ENCODE assay signal across 31 cellular contexts in genomic region chr2:136149011-136149410, GRCh38. TPM values are rescaled to one million over a fixed set of nuclear protein-coding genes. Genes with fewer than 3 reads are reported as not detected.
"Had no signal": no experiment of that assay in that cellular context is flagged by ENCODE, and none has a peak within 500 bp of the region (broad histone marks: within the 10 kb centered on the region; RNA-seq: fewer than 3 reads in every experiment).

No MANE protein-coding gene starts in this region.

- H3K9me3 Mint-ChIP-seq: activated B cell treated with CpG ODN at 0.5 μM for 24 hours; activated T-cell treated with anti-CD3 and anti-CD28 coated beads, Interleukin-2, amount 50 U/mL, for 24 hours; activated T-helper 17 cell treated with anti-CD3 and anti-CD28 coated beads, Interleukin-2, amount 50 U/mL, for 72 hours; central memory CD8-positive, alpha-beta T cell; effector memory CD8-positive, alpha-beta T cell; T-helper 2 cell treated with Interferon-gamma antibody and Interleukin-4, amounts not matched to agents 5 μg/mL and 100 μg/mL, for 36 hours had no signal

- H3K27ac Mint-ChIP-seq: activated B cell treated with CpG ODN at 0.5 μM for 24 hours; activated CD8-positive, alpha-beta memory T cell treated with anti-CD3 and anti-CD28 coated beads, Interleukin-2, amount 10 ng/mL, durations not matched to agents 7 days and 5 days; activated CD8-positive, alpha-beta T cell treated with anti-CD3 and anti-CD28 coated beads for 36 hours; activated naive CD8-positive, alpha-beta T cell; activated T-cell treated with anti-CD3 and anti-CD28 coated beads, Interleukin-2, amount 50 U/mL, for 24 hours; activated T-helper 17 cell treated with anti-CD3 and anti-CD28 coated beads, Interleukin-2, amount 50 U/mL, for 72 hours; dendritic cell treated with granulocyte-macrophage colony-stimulating factor and Interleukin-4, amounts not matched to agents 40 ng/mL and 50 ng/mL, for 4 days; effector memory CD8-positive, alpha-beta T cell; T-helper 17 cell; T-helper 2 cell treated with Interferon-gamma antibody and Interleukin-4, amounts not matched to agents 5 μg/mL and 100 μg/mL, for 36 hours had no signal

- H3K27me3 Mint-ChIP-seq: activated B cell treated with CpG ODN at 0.5 μM for 24 hours; activated CD8-positive, alpha-beta T cell treated with anti-CD3 and anti-CD28 coated beads for 36 hours; activated naive CD8-positive, alpha-beta T cell; activated T-cell treated with anti-CD3 and anti-CD28 coated beads, Interleukin-2, amount 50 U/mL, for 24 hours; central memory CD8-positive, alpha-beta T cell; effector memory CD8-positive, alpha-beta T cell; T-helper 17 cell had no signal

- H3K36me3 Mint-ChIP-seq: activated CD8-positive, alpha-beta memory T cell treated with anti-CD3 and anti-CD28 coated beads, Interleukin-2, amount 10 ng/mL, durations not matched to agents 7 days and 5 days had no signal

- DNase-seq: activated B cell treated with CpG ODN at 0.5 μM for 24 hours; activated CD4-positive, alpha-beta T cell treated with anti-CD3 and anti-CD28 coated beads for 48 hours; activated CD4-positive, alpha-beta T cell treated with anti-CD3 and anti-CD28 coated beads, Interleukin-2, amount 50 U/mL, for 1 hour; activated CD4-positive, alpha-beta T cell treated with anti-CD3 and anti-CD28 coated beads, Interleukin-2, amount 50 U/mL, for 48 hours; activated CD8-positive, alpha-beta memory T cell treated with anti-CD3 and anti-CD28 coated beads, Interleukin-2, amount 10 ng/mL, durations not matched to agents 7 days and 5 days; activated CD8-positive, alpha-beta memory T cell treated with anti-CD3 and anti-CD28 coated beads, Interleukin-2, amount 50 U/mL, for 4 hours; activated CD8-positive, alpha-beta T cell treated with anti-CD3 and anti-CD28 coated beads for 36 hours; activated effector memory CD4-positive, alpha-beta T cell treated with Interleukin-2 at 50 U/mL for 16 hours; activated gamma-delta T cell treated with Interleukin-2 at 50 U/mL for 16 hours; activated naive CD4-positive, alpha-beta T cell treated with anti-CD3 and anti-CD28 coated beads, Interleukin-2, amount 50 U/mL, for 16 hours; activated naive CD4-positive, alpha-beta T cell treated with Interleukin-2 at 50 U/mL for 16 hours; activated T-cell treated with anti-CD3 and anti-CD28 coated beads for 4 hours; activated T-cell treated with anti-CD3 and anti-CD28 coated beads, Interleukin-2, amount 50 U/mL, for 24 hours; amniotic stem cell; brain microvascular endothelial cell; effector CD4-positive, alpha-beta T cell; effector memory CD8-positive, alpha-beta T cell; esophagus squamous epithelium; glutamatergic neuron; heart right ventricle; T-helper 1 cell; T-helper 17 cell; T1000; WERI-Rb-1 had no signal

- H3K4me3 Mint-ChIP-seq: activated B cell treated with CpG ODN at 0.5 μM for 24 hours; activated CD8-positive, alpha-beta memory T cell treated with anti-CD3 and anti-CD28 coated beads, Interleukin-2, amount 10 ng/mL, durations not matched to agents 7 days and 5 days; activated CD8-positive, alpha-beta T cell treated with anti-CD3 and anti-CD28 coated beads for 36 hours; activated naive CD8-positive, alpha-beta T cell; activated T-cell treated with anti-CD3 and anti-CD28 coated beads, Interleukin-2, amount 50 U/mL, for 24 hours; activated T-helper 17 cell treated with anti-CD3 and anti-CD28 coated beads, Interleukin-2, amount 50 U/mL, for 72 hours; central memory CD8-positive, alpha-beta T cell; dendritic cell treated with granulocyte-macrophage colony-stimulating factor and Interleukin-4, amounts not matched to agents 40 ng/mL and 50 ng/mL, for 4 days; effector memory CD8-positive, alpha-beta T cell; T-helper 17 cell; T-helper 2 cell treated with Interferon-gamma antibody and Interleukin-4, amounts not matched to agents 5 μg/mL and 100 μg/mL, for 36 hours had no signal

RNA-seq across cellular contexts. Expression of gene CXCR4, which starts 31.1 kb away (rescaled TPM):
- total RNA-seq: fibroblast of lung, fibroblast of villous mesenchyme had no signal
